In genomic region chr19:40803857-40804782, GRCh38 we compare ENCODE assay signal across 8 cellular contexts. TPM values are rescaled to one million over a fixed set of nuclear protein-coding genes. Genes with fewer than 3 reads are reported as not detected.
DNase-seq lines count a peak whose midpoint lies in the region; ATAC-seq, FAIRE-seq and TF ChIP-seq lines count a peak whose summit lies in the region.

No MANE protein-coding gene starts in this region.

- peak overlapping the region; percentile 71 to 96 (median 82) for H3K4me3 Mint-ChIP-seq in IgD-negative memory B cell

- no peak for DNase-seq in A549 (ENCODE audit: low read depth in 1 of 2, low spot score in 1 of 2)
- DNase-seq in activated T-cell treated with anti-CD3 and anti-CD28 coated beads, Interleukin-2, amount 50 U/mL, for 1 hour: peak; percentile 61
- peak; percentile 60 for DNase-seq in left ventricle myocardium superior
- peak; percentile 57 for DNase-seq in stimulated activated CD8-positive, alpha-beta memory T cell treated with anti-CD3 and anti-CD28 coated beads, Interleukin-4, amount 100 ng/mL, for 48 hours
- no peak for DNase-seq in H54 (ENCODE audit: insufficient read length, low spot score)
- no peak for DNase-seq in NCI-H146 treated with DMSO at 0.1 percent for 48 hours (lab: John Stamatoyannopoulos, UW; ENCODE audit: unreplicated experiment)
- DNase-seq in ACHN: no peak

- no peak for TF ChIP-seq RAD21 in A549 (conservative IDR thresholded peaks at IDR 0.05 in 1 of 2, IDR thresholded peaks at IDR 0.05 in 1 of 2)

- no peaks in the 10 kb centered on the region for H3K9me3 ChIP-seq in A549

- peaks cover 31 to 62% (median 49%) of the 10 kb centered on the region in 3 donors for H3K4me1 Mint-ChIP-seq in IgD-negative memory B cell

- peaks cover 61% of the 10 kb centered on the region for H3K4me1 ChIP-seq in A549

- CTCF ChIA-PET in A549 (lab: Yijun Ruan, JAX): interaction anchor here (0.5 to 15.7 kb wide), 10 partner anchors 11 to 802 kb away, joined by 3 to 162 read pairs (median 3); partner anchors contain the start of genes MIA and RAB4B

- TF ChIP-seq EP300 in A549 (IDR thresholded peaks at IDR 0.05): no peak

- peak overlapping the region in 1 of 2 experiments; percentile 14; a peak in 1 of 6 replicates for H3K27ac ChIP-seq in A549

- no peak for FAIRE-seq in A549 (lab: Jason Lieb, UNC)
- FAIRE-seq in H54 (lab: Jason Lieb, UNC): no peak

- 91% methylated on average over 6 of the region's 6 CpGs for WGBS in A549 (ENCODE audit: missing lambda C conversion rate)

- H3K4me3 ChIP-seq in A549: no peak overlapping the region

- intact Hi-C loops in left ventricle myocardium superior (cut with micrococcal nuclease): no loop called here

- H3K27me3 Mint-ChIP-seq in IgD-negative memory B cell: no peaks in the 10 kb centered on the region

- TF ChIP-seq POLR2A in A549 (IDR thresholded peaks at IDR 0.05; ENCODE audit: low read length) (no peak), H54 (IDR thresholded peaks at IDR 0.05; ENCODE audit: low read depth, low read length) (no peak)

- POLR2A ChIA-PET in A549 (lab: Yijun Ruan, JAX): interaction anchor here (0.7 to 1.3 kb wide), 2 partner anchors 16 to 26 kb away, joined by 3 to 4 read pairs; partner anchors contain the start of gene RAB4B

- H3K36me3 Mint-ChIP-seq in IgD-negative memory B cell: peaks cover 8% of the 10 kb centered on the region

- in situ Hi-C loops in ACHN (cut with HindIII; ENCODE audit: low pct_ligation_motif_present, low pct_unique_long_range_greater_than_20kb, low sequenced_read_pairs): no loop called here

- no peak for TF ChIP-seq CTCF in A549 (IDR thresholded peaks at IDR 0.05)

- no peak for ATAC-seq in A549
- peak; percentile 0 for ATAC-seq in left ventricle myocardium superior

- no peaks in the 10 kb centered on the region for H3K9me3 Mint-ChIP-seq in IgD-negative memory B cell

- H3K4me2 ChIP-seq in A549: 0 out of 3 replicates have a peak overlapping the region, but pooled peaks have one; percentile 96

- H3K27ac Mint-ChIP-seq in IgD-negative memory B cell: peak overlapping the region; percentile 90 to 98 (median 95)

TF ChIP-seq in A549, 52 proteins besides CTCF, POLR2A, EP300 and RAD21:
- no peak for TF ChIP-seq POLR2AphosphoS2 (conservative IDR thresholded peaks at IDR 0.05; ENCODE audit: low read length)
- TF ChIP-seq JUN (IDR thresholded peaks at IDR 0.05): peak in 1 of 2 experiments; percentile 37; a peak in 1 of 5 replicates

RNA-seq across cellular contexts. Expression of gene EGLN2, which starts 5.1 kb away (rescaled TPM):
- polyA plus RNA-seq in A549 (2011; rRNA removed): 34.7 and 45.5 TPM in 2 replicates
- polyA plus RNA-seq in A549 (2012; cell fraction: cytosol; rRNA removed): 107 and 141 TPM in 2 replicates
- polyA plus RNA-seq in A549 (2012; cell fraction: nucleus; rRNA removed): 199 and 212 TPM in 2 replicates
- 79.2 to 81.4 TPM (median 80.3 TPM) in 3 replicates for polyA plus RNA-seq in A549 (2017; fragmentation: RNase III; extraction: RNeasy Plus Mini Kit Qiagen cat#74134 plus additional on column Dnase treatment)
- polyA minus RNA-seq in A549 (2011; rRNA and poly(A)+ RNA removed): 72.7 and 78.7 TPM in 2 replicates
- 181 TPM for polyA plus RNA-seq in IgD-negative memory B cell
- 65.5 TPM for total RNA-seq in left ventricle myocardium superior

RNA-seq across cellular contexts. Expression of gene RAB4B, which starts 26.1 kb away (rescaled TPM):
- polyA plus RNA-seq in A549 (2011; rRNA removed): 20.7 and 25.0 TPM in 2 replicates
- polyA plus RNA-seq in A549 (2012; cell fraction: cytosol; rRNA removed): 30.0 and 35.6 TPM in 2 replicates
- polyA plus RNA-seq in A549 (2012; cell fraction: nucleus; rRNA removed): 39.3 and 46.0 TPM in 2 replicates
- polyA plus RNA-seq in A549 (2017; fragmentation: RNase III; extraction: RNeasy Plus Mini Kit Qiagen cat#74134 plus additional on column Dnase treatment): 17.1 to 23.3 TPM (median 22.9 TPM) in 3 replicates
- polyA minus RNA-seq in A549 (2011; rRNA and poly(A)+ RNA removed): 6.9 and 13.6 TPM in 2 replicates
- polyA plus RNA-seq in IgD-negative memory B cell: 141 TPM
- 10.1 TPM for total RNA-seq in left ventricle myocardium superior

RNA-seq across cellular contexts. Expression of gene MIA, which starts 28.8 kb away (rescaled TPM):
- not detected in 2 replicates for polyA plus RNA-seq in A549 (2011; rRNA removed)
- polyA plus RNA-seq in A549 (2012; cell fraction: cytosol; rRNA removed): not detected in 2 replicates
- 0.48 and 2.0 TPM in 2 replicates for polyA plus RNA-seq in A549 (2012; cell fraction: nucleus; rRNA removed)
- polyA plus RNA-seq in A549 (2017; fragmentation: RNase III; extraction: RNeasy Plus Mini Kit Qiagen cat#74134 plus additional on column Dnase treatment): not detected in 3 replicates
- polyA minus RNA-seq in A549 (2011; rRNA and poly(A)+ RNA removed): 1.8 TPM in 1 of 2 replicates, not detected in the other
- not detected for polyA plus RNA-seq in IgD-negative memory B cell
- 1.1 TPM for total RNA-seq in left ventricle myocardium superior

RNA-seq across cellular contexts. Expression of gene CYP2A6, which starts 46.1 kb away (rescaled TPM):
- not detected in 2 replicates for polyA plus RNA-seq in A549 (2011; rRNA removed)
- polyA plus RNA-seq in A549 (2012; cell fraction: cytosol; rRNA removed): 0.03 TPM in 1 of 2 replicates, not detected in the other
- 0.05 TPM in 1 of 2 replicates, not detected in the other for polyA plus RNA-seq in A549 (2012; cell fraction: nucleus; rRNA removed)
- not detected in 3 replicates for polyA plus RNA-seq in A549 (2017; fragmentation: RNase III; extraction: RNeasy Plus Mini Kit Qiagen cat#74134 plus additional on column Dnase treatment)
- polyA minus RNA-seq in A549 (2011; rRNA and poly(A)+ RNA removed): not detected in 2 replicates
- not detected for polyA plus RNA-seq in IgD-negative memory B cell
- not detected for total RNA-seq in left ventricle myocardium superior

RNA-seq across cellular contexts. Expression of gene SNRPA, which starts 53.1 kb away (rescaled TPM):
- 235 and 236 TPM in 2 replicates for polyA plus RNA-seq in A549 (2011; rRNA removed)
- 265 and 288 TPM in 2 replicates for polyA plus RNA-seq in A549 (2012; cell fraction: cytosol; rRNA removed)
- polyA plus RNA-seq in A549 (2012; cell fraction: nucleus; rRNA removed): 267 and 341 TPM in 2 replicates
- polyA plus RNA-seq in A549 (2017; fragmentation: RNase III; extraction: RNeasy Plus Mini Kit Qiagen cat#74134 plus additional on column Dnase treatment): 141 to 155 TPM (median 143 TPM) in 3 replicates
- polyA minus RNA-seq in A549 (2011; rRNA and poly(A)+ RNA removed): 390 and 504 TPM in 2 replicates
- 96.4 TPM for polyA plus RNA-seq in IgD-negative memory B cell
- total RNA-seq in left ventricle myocardium superior: 41.6 TPM

Comparison
In these comparisons a context has a peak if more than half of its experiments do, and no peak if none do; other contexts are left out.
1. DNase-seq: peak in activated T-cell treated with anti-CD3 and anti-CD28 coated beads, Interleukin-2, amount 50 U/mL, for 1 hour (single experiment), left ventricle myocardium superior (single experiment) and stimulated activated CD8-positive, alpha-beta memory T cell treated with anti-CD3 and anti-CD28 coated beads, Interleukin-4, amount 100 ng/mL, for 48 hours (single experiment); none in A549 (0 of 2), H54 (single experiment), NCI-H146 treated with DMSO at 0.1 percent for 48 hours (single experiment) and ACHN (single experiment).